Comparison of ENCODE assay signal across 2 cellular contexts in the genomic region with DNA sequence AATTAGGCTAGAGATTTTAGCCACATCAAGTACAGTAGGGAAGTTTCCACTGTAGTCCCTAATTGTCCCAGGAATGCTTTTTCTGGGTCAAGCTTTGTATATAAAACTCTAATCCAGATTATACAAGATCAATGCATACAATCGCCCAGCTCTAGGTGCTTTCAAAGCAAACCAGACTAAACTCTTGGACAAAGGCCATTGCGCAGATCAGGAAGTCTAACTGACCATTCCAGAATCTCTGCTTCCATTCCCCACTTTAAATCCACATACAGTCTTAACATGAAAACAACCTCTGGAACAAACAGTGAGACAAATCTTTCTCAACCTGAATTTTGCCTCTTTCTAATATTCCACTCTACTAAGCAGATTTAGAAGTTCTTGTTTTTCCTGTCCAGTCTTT.
TF ChIP-seq lines count a peak whose summit lies in the region.

No MANE protein-coding gene starts in this region.

TF ChIP-seq in SK-N-SH, 30 proteins besides CTCF, POLR2A, EP300 and RAD21:
- no peak for TF ChIP-seq REST (IDR thresholded peaks at IDR 0.05; ENCODE audit: low read depth, low read length)
- TF ChIP-seq FOXJ3 (CRISPR knock-in tag; IDR thresholded peaks at IDR 0.05): no peak
- no peak for TF ChIP-seq RXRA (IDR thresholded peaks at IDR 0.05; ENCODE audit: borderline replicate concordance, low read depth)
- no peak for TF ChIP-seq MXI1 (IDR thresholded peaks at IDR 0.05; ENCODE audit: low read depth, low read length)
- no peak for TF ChIP-seq MEF2A (IDR thresholded peaks at IDR 0.05; ENCODE audit: borderline replicate concordance, low read depth)
- TF ChIP-seq NFIC (IDR thresholded peaks at IDR 0.05; ENCODE audit: borderline replicate concordance): no peak
- TF ChIP-seq GATA2 (CRISPR knock-in tag; IDR thresholded peaks at IDR 0.05): no peak

TF ChIP-seq in SK-N-SH treated with all-trans-retinoic acid at 6 μM for 48 hours, 23 proteins besides CTCF, POLR2A, EP300 and RAD21 (continued from another document):
- TF ChIP-seq, protein P1, sequence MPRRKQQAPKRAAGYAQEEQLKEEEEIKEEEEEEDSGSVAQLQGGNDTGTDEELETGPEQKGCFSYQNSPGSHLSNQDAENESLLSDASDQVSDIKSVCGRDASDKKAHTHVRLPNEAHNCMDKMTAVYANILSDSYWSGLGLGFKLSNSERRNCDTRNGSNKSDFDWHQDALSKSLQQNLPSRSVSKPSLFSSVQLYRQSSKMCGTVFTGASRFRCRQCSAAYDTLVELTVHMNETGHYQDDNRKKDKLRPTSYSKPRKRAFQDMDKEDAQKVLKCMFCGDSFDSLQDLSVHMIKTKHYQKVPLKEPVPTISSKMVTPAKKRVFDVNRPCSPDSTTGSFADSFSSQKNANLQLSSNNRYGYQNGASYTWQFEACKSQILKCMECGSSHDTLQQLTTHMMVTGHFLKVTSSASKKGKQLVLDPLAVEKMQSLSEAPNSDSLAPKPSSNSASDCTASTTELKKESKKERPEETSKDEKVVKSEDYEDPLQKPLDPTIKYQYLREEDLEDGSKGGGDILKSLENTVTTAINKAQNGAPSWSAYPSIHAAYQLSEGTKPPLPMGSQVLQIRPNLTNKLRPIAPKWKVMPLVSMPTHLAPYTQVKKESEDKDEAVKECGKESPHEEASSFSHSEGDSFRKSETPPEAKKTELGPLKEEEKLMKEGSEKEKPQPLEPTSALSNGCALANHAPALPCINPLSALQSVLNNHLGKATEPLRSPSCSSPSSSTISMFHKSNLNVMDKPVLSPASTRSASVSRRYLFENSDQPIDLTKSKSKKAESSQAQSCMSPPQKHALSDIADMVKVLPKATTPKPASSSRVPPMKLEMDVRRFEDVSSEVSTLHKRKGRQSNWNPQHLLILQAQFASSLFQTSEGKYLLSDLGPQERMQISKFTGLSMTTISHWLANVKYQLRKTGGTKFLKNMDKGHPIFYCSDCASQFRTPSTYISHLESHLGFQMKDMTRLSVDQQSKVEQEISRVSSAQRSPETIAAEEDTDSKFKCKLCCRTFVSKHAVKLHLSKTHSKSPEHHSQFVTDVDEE (CRISPR knock-in tag; IDR thresholded peaks at IDR 0.05): no peak
- TF ChIP-seq ISL1 (CRISPR knock-in tag; IDR thresholded peaks at IDR 0.05) (no peak), TOX (CRISPR knock-in tag; IDR thresholded peaks at IDR 0.05; ENCODE audit: borderline replicate concordance) (no peak), GLIS3 (CRISPR knock-in tag; IDR thresholded peaks at IDR 0.05) (no peak), ARNTL (CRISPR knock-in tag; IDR thresholded peaks at IDR 0.05; ENCODE audit: borderline replicate concordance, low read depth) (no peak), ZNF8 (CRISPR knock-in tag; IDR thresholded peaks at IDR 0.05) (no peak), ZNF565 (CRISPR knock-in tag; conservative IDR thresholded peaks at IDR 0.05; ENCODE audit: low read depth) (no peak), RARB (CRISPR knock-in tag; IDR thresholded peaks at IDR 0.05) (no peak), ZNF70 (CRISPR knock-in tag; IDR thresholded peaks at IDR 0.05) (no peak), CSRNP3 (CRISPR knock-in tag; IDR thresholded peaks at IDR 0.05) (no peak), ESRRG (CRISPR knock-in tag; IDR thresholded peaks at IDR 0.05) (no peak), ZFP30 (CRISPR knock-in tag; IDR thresholded peaks at IDR 0.05) (no peak), ZC3H10 (CRISPR knock-in tag; IDR thresholded peaks at IDR 0.05) (no peak), BACH2 (CRISPR knock-in tag; IDR thresholded peaks at IDR 0.05; ENCODE audit: borderline replicate concordance) (no peak)
TF ChIP-seq in SK-N-SH treated with all-trans-retinoic acid at 6 μM for 48 hours: peak in this region for 0.
